Comparison of ENCODE assay signal across 12 cellular contexts in genomic region chr9:116959775-116960174, GRCh38.
DNase-seq lines count a peak whose midpoint lies in the region; ATAC-seq and TF ChIP-seq lines count a peak whose summit lies in the region.
"Had no signal": no experiment of that assay in that cellular context is flagged by ENCODE, and none has a peak within 500 bp of the region (broad histone marks: within the 10 kb centered on the region; RNA-seq: fewer than 3 reads in every experiment).

No MANE protein-coding gene starts in this region.

- POLR2A ChIA-PET in activated CD4-positive, alpha-beta T cell treated with anti-CD3 and anti-CD28 coated beads for 36 hours (lab: Charles Lee), result no interaction called here

- no peak overlapping the region for H3K27ac Mint-ChIP-seq in activated CD4-positive, alpha-beta T cell treated with anti-CD3 and anti-CD28 coated beads for 36 hours
- H3K27ac Mint-ChIP-seq: activated naive CD4-positive, alpha-beta T cell treated with anti-CD3 and anti-CD28 coated beads, Interleukin-2, amount 10 ng/mL, durations not matched to agents 7 days and 5 days; stimulated activated naive CD8-positive, alpha-beta T cell treated with anti-CD3 and anti-CD28 coated beads, Interleukin-15, Interleukin-2, amounts not matched to agents 100 ng/mL and 50 ng/mL, for 24 hours had no signal

- in situ Hi-C loops in brain microvascular endothelial cell (cut with HindIII; ENCODE audit: low pct_ligation_motif_present, low sequenced_read_pairs), result no loop called here

- H3K4me3 ChIP-seq in brain microvascular endothelial cell (ENCODE audit: low read depth, low read length), result no peak overlapping the region
- H3K4me3 ChIP-seq in uterus, result no peak overlapping the region
- H3K4me3 ChIP-seq: Peyer's patch had no signal

- H3K27me3 Mint-ChIP-seq in activated CD4-positive, alpha-beta T cell treated with anti-CD3 and anti-CD28 coated beads for 36 hours, result peaks cover 10% of the 10 kb centered on the region

- H3K27me3 ChIP-seq in foreskin keratinocyte (peaks cover 6% of the 10 kb centered on the region), brain microvascular endothelial cell (replicated peaks) (no peaks in the 10 kb centered on the region), uterus (no peaks in the 10 kb centered on the region)
- H3K27me3 ChIP-seq: Peyer's patch had no signal

- CTCF ChIA-PET in activated CD4-positive, alpha-beta T cell treated with anti-CD3 and anti-CD28 coated beads for 36 hours (lab: Charles Lee), result no interaction called here

- intact Hi-C loops in activated CD4-positive, alpha-beta T cell treated with anti-CD3 and anti-CD28 coated beads for 36 hours (cut with DNase I, micrococcal nuclease), result no loop called here
- intact Hi-C loops in uterus (cut with DNase I; ENCODE audit: low total_unique reads), result no loop called here

- H3K4me3 Mint-ChIP-seq in activated CD4-positive, alpha-beta T cell treated with anti-CD3 and anti-CD28 coated beads for 36 hours, result no peak overlapping the region
- H3K4me3 Mint-ChIP-seq: activated naive CD4-positive, alpha-beta T cell treated with anti-CD3 and anti-CD28 coated beads, Interleukin-2, amount 10 ng/mL, durations not matched to agents 7 days and 5 days; stimulated activated naive CD8-positive, alpha-beta T cell treated with anti-CD3 and anti-CD28 coated beads, Interleukin-15, Interleukin-2, amounts not matched to agents 100 ng/mL and 50 ng/mL, for 24 hours had no signal

- H3K4me1 Mint-ChIP-seq in activated CD4-positive, alpha-beta T cell treated with anti-CD3 and anti-CD28 coated beads for 36 hours, result peaks cover 2% of the 10 kb centered on the region
- H3K4me1 Mint-ChIP-seq: activated naive CD4-positive, alpha-beta T cell treated with anti-CD3 and anti-CD28 coated beads, Interleukin-2, amount 10 ng/mL, durations not matched to agents 7 days and 5 days had no signal

- peak; percentile 11 for DNase-seq in activated CD4-positive, alpha-beta T cell treated with anti-CD3 and anti-CD28 coated beads for 36 hours
- no peak for DNase-seq in activated CD4-positive, alpha-beta T cell treated with anti-CD3 and anti-CD28 coated beads, Interleukin-2, amount 50 U/mL, for 4 hours
- DNase-seq in NCI-H1417 (lab: John Stamatoyannopoulos, UW) (peak; percentile 82 to 96 (median 92)), foreskin keratinocyte (peak in 1 of 2 donors; percentile 20), superior temporal gyrus (ENCODE audit: extremely low spot score) (peak; percentile 29), brain microvascular endothelial cell (no peak), uterus (no peak)
- DNase-seq: activated naive CD4-positive, alpha-beta T cell treated with anti-CD3 and anti-CD28 coated beads, Interleukin-2, amount 10 ng/mL, durations not matched to agents 7 days and 5 days; AML-193; Peyer's patch had no signal

- H3K4me1 ChIP-seq in foreskin keratinocyte (no peaks in the 10 kb centered on the region), uterus (no peaks in the 10 kb centered on the region)
- H3K4me1 ChIP-seq: Peyer's patch had no signal

- H3K9me3 Mint-ChIP-seq in activated CD4-positive, alpha-beta T cell treated with anti-CD3 and anti-CD28 coated beads for 36 hours (ENCODE audit: low read depth), result peaks cover 2% of the 10 kb centered on the region

- H3K27ac ChIP-seq in foreskin keratinocyte (no peak overlapping the region), brain microvascular endothelial cell (no peak overlapping the region), uterus (no peak overlapping the region)
- H3K27ac ChIP-seq: Peyer's patch had no signal

- TF ChIP-seq POLR2A in GM18505 (IDR thresholded peaks at IDR 0.05; ENCODE audit: borderline replicate concordance, extremely low read depth, insufficient read depth, insufficient read length) (no peak), uterus (IDR thresholded peaks at IDR 0.05) (no peak)

- H3K36me3 Mint-ChIP-seq in activated CD4-positive, alpha-beta T cell treated with anti-CD3 and anti-CD28 coated beads for 36 hours (ENCODE audit: low read depth), result no peaks in the 10 kb centered on the region
- H3K36me3 Mint-ChIP-seq: activated naive CD4-positive, alpha-beta T cell treated with anti-CD3 and anti-CD28 coated beads, Interleukin-2, amount 10 ng/mL, durations not matched to agents 7 days and 5 days had no signal

- ATAC-seq in activated CD4-positive, alpha-beta T cell treated with anti-CD3 and anti-CD28 coated beads for 36 hours, result no peak
- ATAC-seq in foreskin keratinocyte (peak; percentile 82), GM18505 (IDR thresholded peaks at IDR 0.05; ENCODE audit: unreplicated experiment) (no peak)

- no peaks in the 10 kb centered on the region for H3K9me3 ChIP-seq in uterus
- H3K9me3 ChIP-seq: Peyer's patch had no signal

- H3K36me3 ChIP-seq in brain microvascular endothelial cell (replicated peaks) (no peaks in the 10 kb centered on the region), uterus (no peaks in the 10 kb centered on the region)
- H3K36me3 ChIP-seq: Peyer's patch had no signal

- no peak for TF ChIP-seq CTCF in foreskin keratinocyte (conservative IDR thresholded peaks at IDR 0.05)
- TF ChIP-seq CTCF in brain microvascular endothelial cell (IDR thresholded peaks at IDR 0.05; ENCODE audit: low read depth, low read length, missing control alignments), result no peak
- TF ChIP-seq CTCF in uterus (IDR thresholded peaks at IDR 0.05), result no peak

Comparison
In these comparisons a context has a peak if more than half of its experiments do, and no peak if none do; other contexts are left out.
1. DNase-seq: peak in activated CD4-positive, alpha-beta T cell treated with anti-CD3 and anti-CD28 coated beads for 36 hours (single experiment), NCI-H1417 (3 of 3) and superior temporal gyrus (single experiment); none in activated CD4-positive, alpha-beta T cell treated with anti-CD3 and anti-CD28 coated beads, Interleukin-2, amount 50 U/mL, for 4 hours (0 of 2), brain microvascular endothelial cell (single experiment) and uterus (0 of 2).